ENCODE assay signal across 9 cellular contexts in the genomic region with DNA sequence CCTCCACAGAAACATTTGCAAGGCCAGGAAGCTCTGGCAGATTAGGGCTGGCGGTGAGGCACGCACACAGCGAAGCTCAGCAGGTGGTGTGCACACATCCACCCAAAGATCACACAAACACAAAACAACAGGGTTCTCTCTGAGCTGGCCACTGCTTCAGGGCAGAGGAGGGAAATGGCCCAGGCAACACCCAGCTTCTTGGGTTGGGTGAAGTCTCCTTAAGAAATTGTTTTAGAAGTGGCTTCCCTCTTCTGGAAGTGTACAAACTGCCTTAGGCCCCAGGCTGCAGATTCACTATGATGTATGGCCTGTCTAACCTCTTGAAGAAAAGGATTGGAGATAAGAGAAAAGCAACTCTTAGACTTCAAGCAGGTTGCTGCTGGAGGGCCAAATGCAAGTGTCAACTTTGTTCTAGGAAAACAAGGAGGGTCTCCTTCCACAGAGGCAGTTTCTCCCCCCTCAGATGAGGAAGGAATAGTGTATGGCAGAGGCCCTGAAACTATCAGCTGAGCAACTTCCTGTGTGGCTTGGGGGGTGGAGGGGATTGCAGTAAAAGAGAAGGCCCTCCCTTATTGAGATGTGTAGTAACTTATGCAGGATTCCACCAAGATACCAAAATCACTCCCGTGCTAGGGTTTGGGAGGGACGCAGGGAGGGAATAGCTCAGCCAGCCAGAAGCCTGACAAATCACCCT. TPM values are rescaled to one million over a fixed set of nuclear protein-coding genes. Genes with fewer than 3 reads are reported as not detected.
DNase-seq lines count a peak whose midpoint lies in the region; ATAC-seq, FAIRE-seq and TF ChIP-seq lines count a peak whose summit lies in the region.
"Had no signal": no experiment of that assay in that cellular context is flagged by ENCODE, and none has a peak within 500 bp of the region (broad histone marks: within the 10 kb centered on the region; RNA-seq: fewer than 3 reads in every experiment).

No MANE protein-coding gene starts in this region.

- peak overlapping the region; percentile 94 to 99 (median 98) for H3K27ac ChIP-seq in Peyer's patch

- peak; percentile 29 for ATAC-seq in GM19455 (IDR thresholded peaks at IDR 0.05; ENCODE audit: unreplicated experiment)

- peak overlapping the region; percentile 59 for H3K4me3 Mint-ChIP-seq in endothelial cell (ENCODE audit: unreplicated experiment)

- no peak for TF ChIP-seq CTCF in Peyer's patch (IDR thresholded peaks at IDR 0.05)
- TF ChIP-seq CTCF in endothelial cell (IDR thresholded peaks at IDR 0.05; ENCODE audit: unreplicated experiment): no peak

- peaks cover 86% of the 10 kb centered on the region for H3K4me1 Mint-ChIP-seq in endothelial cell (ENCODE audit: unreplicated experiment)

- H3K4me1 ChIP-seq in Peyer's patch: peaks cover 0 to 44% (median 24%) of the 10 kb centered on the region in 4 donors

- DNase-seq in Peyer's patch (peak in 2 of 3 donors; percentile 76), endothelial cell (ENCODE audit: low spot score) (no peak), kidney tubule cell (ENCODE audit: low spot score) (no peak), DMS 273 treated with DMSO at 0.1 percent for 48 hours (lab: John Stamatoyannopoulos, UW) (no peak), SHP77 treated with DMSO at 0.1 percent for 48 hours (lab: John Stamatoyannopoulos, UW) (no peak), urothelium cell line (ENCODE audit: low spot score) (no peak)
- DNase-seq in stimulated activated naive CD4-positive, alpha-beta T cell (lab: John Stamatoyannopoulos, UW): peak in 4 of 6 experiments; percentile 10 to 45 (median 31)

- no peaks in the 10 kb centered on the region for H3K27me3 ChIP-seq in Peyer's patch

- peaks cover 8% of the 10 kb centered on the region for H3K36me3 Mint-ChIP-seq in endothelial cell (ENCODE audit: low read depth, unreplicated experiment)

- no peak for TF ChIP-seq POLR2A in Peyer's patch (IDR thresholded peaks at IDR 0.05)

- H3K36me3 ChIP-seq in Peyer's patch: no peaks in the 10 kb centered on the region

- peaks cover 12% of the 10 kb centered on the region for H3K27me3 Mint-ChIP-seq in endothelial cell (ENCODE audit: unreplicated experiment)

- H3K9me3 ChIP-seq in Peyer's patch: no peaks in the 10 kb centered on the region

- no peak for FAIRE-seq in urothelium cell line (lab: Jason Lieb, UNC)
- FAIRE-seq: islet of Langerhans had no signal

- peak overlapping the region; percentile 64 to 93 (median 82) for H3K4me3 ChIP-seq in Peyer's patch

- H3K27ac Mint-ChIP-seq in endothelial cell (ENCODE audit: unreplicated experiment): peak overlapping the region; percentile 65

- no peaks in the 10 kb centered on the region for H3K9me3 Mint-ChIP-seq in endothelial cell (ENCODE audit: unreplicated experiment)

RNA-seq across cellular contexts. Expression of a gene that starts 2.1 kb away (rescaled TPM):
- 10 to 100 TPM in 3 of 4 donors, 1 to 10 TPM in 1; 6.7 to 95.7 (median 11.5) TPM for total RNA-seq in Peyer's patch
- 39.5 TPM for total RNA-seq in endothelial cell (ENCODE audit: unreplicated experiment)

Comparison
In these comparisons a context has a peak if more than half of its experiments do, and no peak if none do; other contexts are left out.
1. DNase-seq: peak in Peyer's patch (2 of 3) and stimulated activated naive CD4-positive, alpha-beta T cell (4 of 6); none in endothelial cell (single experiment), kidney tubule cell (single experiment), DMS 273 treated with DMSO at 0.1 percent for 48 hours (single experiment), SHP77 treated with DMSO at 0.1 percent for 48 hours (single experiment) and urothelium cell line (single experiment).